13 cellular contexts compared by ENCODE assay signal in genomic region chr13:46523972-46524737, GRCh38. TPM values are rescaled to one million over a fixed set of nuclear protein-coding genes. Genes with fewer than 3 reads are reported as not detected.
A peak's percentile ranks its signal among the peaks of the same experiment; 100 is the strongest.
DNase-seq lines count a peak whose midpoint lies in the region; ATAC-seq and TF ChIP-seq lines count a peak whose summit lies in the region.
"Had no signal": no experiment of that assay in that cellular context is flagged by ENCODE, and none has a peak within 500 bp of the region (broad histone marks: within the 10 kb centered on the region; RNA-seq: fewer than 3 reads in every experiment).

No MANE protein-coding gene starts in this region.

- intact Hi-C loops in right lobe of liver (cut with DNase I): no loop called here
- intact Hi-C loops in aorta (cut with DNase I): no loop called here

- in situ Hi-C loops in SK-MEL-5 (cut with HindIII; ENCODE audit: low pct_unique_long_range_greater_than_20kb, low sequenced_read_pairs): no loop called here

- TF ChIP-seq POLR2A in right lobe of liver (IDR thresholded peaks at IDR 0.05): no peak

- H3K36me3 ChIP-seq in right lobe of liver (no peaks in the 10 kb centered on the region), aorta (ENCODE audit: control insufficient read depth in 1 of 2, insufficient read depth in 2 of 2, low read length in 1 of 2) (no peaks in the 10 kb centered on the region)
- H3K36me3 ChIP-seq: SJCRH30 had no signal

- peak; percentile 13 for DNase-seq in SK-MEL-5 (ENCODE audit: low read depth, low spot score)
- peak; percentile 41 to 83 for DNase-seq in foreskin fibroblast
- no peak for DNase-seq in right lobe of liver
- DNase-seq in aorta: no peak
- DNase-seq in NCI-H2029 (lab: John Stamatoyannopoulos, UW): no peak
- no peak for DNase-seq in dedifferentiated amniotic fluid mesenchymal stem cell (ENCODE audit: extremely low spot score)
- DNase-seq: activated naive CD4-positive, alpha-beta T cell treated with anti-CD3 and anti-CD28 coated beads, Interleukin-2, amount 10 ng/mL, durations not matched to agents 7 days and 5 days; effector memory CD8-positive, alpha-beta T cell; NCI-H1436; stimulated activated CD4-positive, alpha-beta T cell treated with anti-CD3 and anti-CD28 coated beads, Interleukin-1b, Interleukin-23, amount 100 ng/mL, for 48 hours; T1000 had no signal

- H3K4me3 ChIP-seq in foreskin fibroblast (ENCODE audit: low read depth in 1 of 2, low read length in 2 of 2) (no peak overlapping the region), right lobe of liver (no peak overlapping the region), aorta (ENCODE audit: low read length in 2 of 2) (no peak overlapping the region)
- H3K4me3 ChIP-seq: SJCRH30 had no signal

- WGBS in right lobe of liver (ENCODE audit: insufficient coverage, low coverage, low lambda C conversion rate, missing lambda C conversion rate): 63% methylated on average over 2 of the region's 2 CpGs
- WGBS in aorta, 2 donors: 47 to 66% methylated on average over 2 of the region's 2 CpGs

- ATAC-seq in right lobe of liver (peak; percentile 13 to 33 (median 30)), aorta (ENCODE audit: low FRiP score) (peak; percentile 23), GM19395 (IDR thresholded peaks at IDR 0.05; ENCODE audit: unreplicated experiment) (no peak)
- ATAC-seq: effector memory CD8-positive, alpha-beta T cell had no signal

- H3K27me3 ChIP-seq in right lobe of liver (no peaks in the 10 kb centered on the region), aorta (ENCODE audit: control insufficient read depth in 1 of 2, insufficient read depth in 2 of 2, low read length in 1 of 2) (no peaks in the 10 kb centered on the region)
- H3K27me3 ChIP-seq: SJCRH30 had no signal

- H3K27ac ChIP-seq in right lobe of liver: no peak overlapping the region
- no peak overlapping the region for H3K27ac ChIP-seq in aorta (ENCODE audit: low read depth in 1 of 2, low read length in 2 of 2)
- H3K27ac ChIP-seq: SJCRH30 had no signal

- TF ChIP-seq CTCF in foreskin fibroblast (IDR thresholded peaks at IDR 0.05; ENCODE audit: low read depth, low read length) (no peak), right lobe of liver (IDR thresholded peaks at IDR 0.05) (no peak)

- no peaks in the 10 kb centered on the region for H3K4me1 ChIP-seq in right lobe of liver
- peaks cover 2 to 4% of the 10 kb centered on the region in 2 donors for H3K4me1 ChIP-seq in aorta (ENCODE audit: control insufficient read depth in 1 of 2, insufficient read depth in 2 of 2, low read length in 2 of 2)
- H3K4me1 ChIP-seq: SJCRH30 had no signal

- no peaks in the 10 kb centered on the region for H3K9me3 ChIP-seq in right lobe of liver
- peaks cover 3% of the 10 kb centered on the region for H3K9me3 ChIP-seq in aorta (ENCODE audit: control insufficient read depth, low read length)
- H3K9me3 ChIP-seq: SJCRH30 had no signal

RNA-seq across cellular contexts. Expression of gene LRCH1, which starts 28.8 kb away (rescaled TPM):
- 7.3 and 8.7 TPM in 2 replicates for total RNA-seq in SK-MEL-5 (2014; rRNA removed; shearing (Covaris generic))
- polyA plus RNA-seq in SK-MEL-5 (2015; cell fraction: cytosol; rRNA removed): 10.5 and 16.8 TPM in 2 replicates
- 11.0 and 16.0 TPM in 2 replicates for polyA plus RNA-seq in SK-MEL-5 (2015; cell fraction: nucleus; rRNA removed)
- total RNA-seq in right lobe of liver (1 to 10 TPM; 5.4 to 9.6 (median 7.7) TPM), aorta (10 to 100 TPM; 44.4 to 46.5 TPM)
- 10 to 100 TPM; 12.3 to 13.1 TPM for polyA plus RNA-seq in aorta

Comparison
In these comparisons a context has a peak if more than half of its experiments do, and no peak if none do; other contexts are left out.
1. DNase-seq: peak in SK-MEL-5 (single experiment) and foreskin fibroblast (2 of 2); none in right lobe of liver (0 of 3), aorta (0 of 2), NCI-H2029 (single experiment) and dedifferentiated amniotic fluid mesenchymal stem cell (single experiment).